Comparison of ENCODE assay signal across 2 cellular contexts in genomic region chr17:79478051-79478461, GRCh38.
TF ChIP-seq lines count a peak whose summit lies in the region.

No MANE protein-coding gene starts in this region.

TF ChIP-seq in IMR-90, 13 proteins besides CTCF, POLR2A, EP300 and RAD21 (continued from another document):
- no peak for TF ChIP-seq SMC3 (IDR thresholded peaks at IDR 0.05; ENCODE audit: low read depth, low read length)
- TF ChIP-seq MAFK (IDR thresholded peaks at IDR 0.05; ENCODE audit: low read depth, low read length), result no peak
- TF ChIP-seq MAZ (IDR thresholded peaks at IDR 0.05; ENCODE audit: borderline replicate concordance, low read depth, low read length), result no peak
- no peak for TF ChIP-seq NFE2L2 (IDR thresholded peaks at IDR 0.05; ENCODE audit: low read depth, low read length)
- TF ChIP-seq FOS (IDR thresholded peaks at IDR 0.05; ENCODE audit: low read depth, low read length), result no peak
- TF ChIP-seq RFX5 (IDR thresholded peaks at IDR 0.05; ENCODE audit: low read depth, low read length), result no peak
- no peak for TF ChIP-seq ELK1 (IDR thresholded peaks at IDR 0.05; ENCODE audit: borderline replicate concordance, low read depth, low read length)

TF ChIP-seq in K562, 482 proteins besides CTCF, POLR2A, EP300 and RAD21 (continues in another document):
- TF ChIP-seq, protein P1, sequence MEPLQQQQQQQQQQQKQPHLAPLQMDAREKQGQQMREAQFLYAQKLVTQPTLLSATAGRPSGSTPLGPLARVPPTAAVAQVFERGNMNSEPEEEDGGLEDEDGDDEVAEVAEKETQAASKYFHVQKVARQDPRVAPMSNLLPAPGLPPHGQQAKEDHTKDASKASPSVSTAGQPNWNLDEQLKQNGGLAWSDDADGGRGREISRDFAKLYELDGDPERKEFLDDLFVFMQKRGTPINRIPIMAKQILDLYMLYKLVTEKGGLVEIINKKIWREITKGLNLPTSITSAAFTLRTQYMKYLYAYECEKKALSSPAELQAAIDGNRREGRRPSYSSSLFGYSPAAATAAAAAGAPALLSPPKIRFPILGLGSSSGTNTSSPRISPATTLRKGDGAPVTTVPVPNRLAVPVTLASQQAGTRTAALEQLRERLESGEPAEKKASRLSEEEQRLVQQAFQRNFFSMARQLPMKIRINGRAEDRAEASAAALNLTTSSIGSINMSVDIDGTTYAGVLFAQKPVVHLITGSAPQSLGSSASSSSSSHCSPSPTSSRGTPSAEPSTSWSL (CRISPR knock-in tag; IDR thresholded peaks at IDR 0.05; ENCODE audit: borderline replicate concordance), result no peak
- peak; percentile 98 for TF ChIP-seq MEIS2 (IDR thresholded peaks at IDR 0.05; ENCODE audit: partially characterized antibody)
- TF ChIP-seq ETV1 (tag; conservative IDR thresholded peaks at IDR 0.05; ENCODE audit: low read depth), result peak; percentile 65; the same call in 1 of the 2 replicates
- TF ChIP-seq ID3 (CRISPR knock-in tag; IDR thresholded peaks at IDR 0.05), result no peak
- no peak for TF ChIP-seq ID3 (tag; IDR thresholded peaks at IDR 0.05)
- TF ChIP-seq GABPA (tag; conservative IDR thresholded peaks at IDR 0.05; ENCODE audit: low read depth), result no peak
- no peak for TF ChIP-seq TCF3 (CRISPR knock-in tag; IDR thresholded peaks at IDR 0.05)
- TF ChIP-seq PPARD (CRISPR knock-in tag; IDR thresholded peaks at IDR 0.05), result no peak
- TF ChIP-seq FOS (IDR thresholded peaks at IDR 0.05; ENCODE audit: extremely low read depth, insufficient read length), result no peak
- TF ChIP-seq ATF4 (CRISPR knock-in tag; IDR thresholded peaks at IDR 0.05), result no peak
- TF ChIP-seq, protein P2, sequence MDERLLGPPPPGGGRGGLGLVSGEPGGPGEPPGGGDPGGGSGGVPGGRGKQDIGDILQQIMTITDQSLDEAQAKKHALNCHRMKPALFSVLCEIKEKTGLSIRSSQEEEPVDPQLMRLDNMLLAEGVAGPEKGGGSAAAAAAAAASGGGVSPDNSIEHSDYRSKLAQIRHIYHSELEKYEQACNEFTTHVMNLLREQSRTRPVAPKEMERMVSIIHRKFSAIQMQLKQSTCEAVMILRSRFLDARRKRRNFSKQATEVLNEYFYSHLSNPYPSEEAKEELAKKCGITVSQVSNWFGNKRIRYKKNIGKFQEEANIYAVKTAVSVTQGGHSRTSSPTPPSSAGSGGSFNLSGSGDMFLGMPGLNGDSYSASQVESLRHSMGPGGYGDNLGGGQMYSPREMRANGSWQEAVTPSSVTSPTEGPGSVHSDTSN (CRISPR knock-in tag; IDR thresholded peaks at IDR 0.05; ENCODE audit: low read depth), result peak; percentile 48
- TF ChIP-seq, protein P2 (tag; conservative IDR thresholded peaks at IDR 0.05; ENCODE audit: low read depth), result peak; percentile 99
- TF ChIP-seq ZNF561 (CRISPR knock-in tag; conservative IDR thresholded peaks at IDR 0.05), result no peak
- TF ChIP-seq ZFP1 (CRISPR knock-in tag; IDR thresholded peaks at IDR 0.05), result no peak
- TF ChIP-seq ETV6 (IDR thresholded peaks at IDR 0.05; ENCODE audit: borderline replicate concordance in 1 of 2, low read depth in 2 of 2, low read length in 1 of 2), result no peak
- no peak for TF ChIP-seq ETV6 (CRISPR knock-in tag; IDR thresholded peaks at IDR 0.05; ENCODE audit: borderline replicate concordance)
- no peak for TF ChIP-seq STAT5B (CRISPR knock-in tag; IDR thresholded peaks at IDR 0.05)
- TF ChIP-seq RFX7 (CRISPR knock-in tag; IDR thresholded peaks at IDR 0.05), result no peak
- no peak for TF ChIP-seq HDAC1 (IDR thresholded peaks at IDR 0.05)
- no peak for TF ChIP-seq NFE2 (IDR thresholded peaks at IDR 0.05; ENCODE audit: low read depth)
- no peak for TF ChIP-seq ZNF224 (CRISPR knock-in tag; IDR thresholded peaks at IDR 0.05)
- TF ChIP-seq MTA3 (IDR thresholded peaks at IDR 0.05; ENCODE audit: borderline replicate concordance), result no peak
- no peak for TF ChIP-seq PATZ1 (CRISPR knock-in tag; IDR thresholded peaks at IDR 0.05; ENCODE audit: borderline replicate concordance)
- peak; percentile 45 for TF ChIP-seq USF1 (CRISPR knock-in tag; IDR thresholded peaks at IDR 0.05)
- TF ChIP-seq NRF1 (conservative IDR thresholded peaks at IDR 0.05 in 1 of 2, IDR thresholded peaks at IDR 0.05 in 1 of 2), result 0 out of 4 replicates have a peak, but pooled peaks of 1 of the 2 experiments have one; percentile 25
- TF ChIP-seq ZNF830 (CRISPR knock-in tag; IDR thresholded peaks at IDR 0.05), result no peak
- TF ChIP-seq, protein P3, sequence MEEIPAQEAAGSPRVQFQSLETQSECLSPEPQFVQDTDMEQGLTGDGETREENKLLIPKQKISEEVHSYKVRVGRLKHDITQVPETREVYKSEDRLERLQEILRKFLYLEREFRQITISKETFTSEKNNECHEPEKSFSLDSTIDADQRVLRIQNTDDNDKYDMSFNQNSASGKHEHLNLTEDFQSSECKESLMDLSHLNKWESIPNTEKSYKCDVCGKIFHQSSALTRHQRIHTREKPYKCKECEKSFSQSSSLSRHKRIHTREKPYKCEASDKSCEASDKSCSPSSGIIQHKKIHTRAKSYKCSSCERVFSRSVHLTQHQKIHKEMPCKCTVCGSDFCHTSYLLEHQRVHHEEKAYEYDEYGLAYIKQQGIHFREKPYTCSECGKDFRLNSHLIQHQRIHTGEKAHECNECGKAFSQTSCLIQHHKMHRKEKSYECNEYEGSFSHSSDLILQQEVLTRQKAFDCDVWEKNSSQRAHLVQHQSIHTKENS (CRISPR knock-in tag; IDR thresholded peaks at IDR 0.05), result no peak
- TF ChIP-seq RBM14 (IDR thresholded peaks at IDR 0.05; ENCODE audit: borderline replicate concordance, insufficient read depth, low read depth, low read length), result no peak
- no peak for TF ChIP-seq MAFG (tag; conservative IDR thresholded peaks at IDR 0.05)
- TF ChIP-seq, protein P4, sequence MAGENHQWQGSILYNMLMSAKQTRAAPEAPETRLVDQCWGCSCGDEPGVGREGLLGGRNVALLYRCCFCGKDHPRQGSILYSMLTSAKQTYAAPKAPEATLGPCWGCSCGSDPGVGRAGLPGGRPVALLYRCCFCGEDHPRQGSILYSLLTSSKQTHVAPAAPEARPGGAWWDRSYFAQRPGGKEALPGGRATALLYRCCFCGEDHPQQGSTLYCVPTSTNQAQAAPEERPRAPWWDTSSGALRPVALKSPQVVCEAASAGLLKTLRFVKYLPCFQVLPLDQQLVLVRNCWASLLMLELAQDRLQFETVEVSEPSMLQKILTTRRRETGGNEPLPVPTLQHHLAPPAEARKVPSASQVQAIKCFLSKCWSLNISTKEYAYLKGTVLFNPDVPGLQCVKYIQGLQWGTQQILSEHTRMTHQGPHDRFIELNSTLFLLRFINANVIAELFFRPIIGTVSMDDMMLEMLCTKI (IDR thresholded peaks at IDR 0.05; ENCODE audit: partially characterized antibody), result no peak
- TF ChIP-seq ATF1 (CRISPR knock-in tag; IDR thresholded peaks at IDR 0.05), result no peak
- no peak for TF ChIP-seq ATF1 (tag; IDR thresholded peaks at IDR 0.05)
- peak; percentile 65 for TF ChIP-seq CTBP1 (IDR thresholded peaks at IDR 0.05; ENCODE audit: borderline replicate concordance)
- no peak for TF ChIP-seq MTF1 (CRISPR knock-in tag; IDR thresholded peaks at IDR 0.05; ENCODE audit: borderline replicate concordance)
- TF ChIP-seq CUX1 (CRISPR knock-in tag; IDR thresholded peaks at IDR 0.05), result no peak
- TF ChIP-seq NR4A1 (CRISPR knock-in tag; IDR thresholded peaks at IDR 0.05), result no peak
- TF ChIP-seq NR4A1 (tag; IDR thresholded peaks at IDR 0.05), result no peak
- peak; percentile 93 for TF ChIP-seq PKNOX1 (IDR thresholded peaks at IDR 0.05)
